In genomic region chr2:73386894-73387636, GRCh38 we compare ENCODE assay signal across 8 cellular contexts. TPM values are rescaled to one million over a fixed set of nuclear protein-coding genes. Genes with fewer than 3 reads are reported as not detected.
A peak's percentile ranks its signal among the peaks of the same experiment; 100 is the strongest.
DNase-seq lines count a peak whose midpoint lies in the region; ATAC-seq and TF ChIP-seq lines count a peak whose summit lies in the region.

No MANE protein-coding gene starts in this region.

- POLR2A ChIA-PET in activated CD8-positive, alpha-beta T cell treated with anti-CD3 and anti-CD28 coated beads, Interleukin-2, amount 10 ng/mL, durations not matched to agents 7 days and 5 days (lab: Charles Lee), result interaction anchor here (1.8 kb wide), 1 partner anchor 350 kb away, joined by 6 read pairs; the partner anchor contains the start of gene TPRKB

- ATAC-seq in activated T-cell treated with anti-CD3 and anti-CD28 coated beads, Interleukin-2, amount 50 U/mL, for 4 hours, result no peak
- ATAC-seq in activated CD8-positive, alpha-beta T cell treated with anti-CD3 and anti-CD28 coated beads, Interleukin-2, amount 10 ng/mL, durations not matched to agents 7 days and 5 days, result no peak

- H3K27ac ChIP-seq in transverse colon, result peak overlapping the region; percentile 89 to 98 (median 94)

- no peaks in the 10 kb centered on the region for H3K27me3 Mint-ChIP-seq in activated T-cell treated with anti-CD3 and anti-CD28 coated beads, Interleukin-2, amount 50 U/mL, for 4 hours (ENCODE audit: low read depth)
- H3K27me3 Mint-ChIP-seq in activated CD8-positive, alpha-beta T cell treated with anti-CD3 and anti-CD28 coated beads, Interleukin-2, amount 10 ng/mL, durations not matched to agents 7 days and 5 days (ENCODE audit: low read depth), result peaks cover 2% of the 10 kb centered on the region

- intact Hi-C loops in transverse colon (cut with DNase I; ENCODE audit: low total_unique reads), result loop anchor here (10.0 kb wide), 1 partner anchor 142 kb away; no protein-coding TSS in a partner anchor

- H3K36me3 Mint-ChIP-seq in activated T-cell treated with anti-CD3 and anti-CD28 coated beads, Interleukin-2, amount 50 U/mL, for 4 hours (ENCODE audit: insufficient read depth), result no peaks in the 10 kb centered on the region
- H3K36me3 Mint-ChIP-seq in activated CD8-positive, alpha-beta T cell treated with anti-CD3 and anti-CD28 coated beads, Interleukin-2, amount 10 ng/mL, durations not matched to agents 7 days and 5 days (ENCODE audit: low read depth), result peaks cover 9% of the 10 kb centered on the region

- H3K27ac Mint-ChIP-seq in activated CD8-positive, alpha-beta T cell treated with anti-CD3 and anti-CD28 coated beads, Interleukin-2, amount 10 ng/mL, durations not matched to agents 7 days and 5 days, result peak overlapping the region; percentile 35

- H3K27me3 ChIP-seq in transverse colon, result no peaks in the 10 kb centered on the region

- TF ChIP-seq CTCF in transverse colon (IDR thresholded peaks at IDR 0.05), result no peak

- no peak for DNase-seq in activated T-cell treated with anti-CD3 and anti-CD28 coated beads, Interleukin-2, amount 50 U/mL, for 4 hours
- no peak for DNase-seq in activated T-cell treated with anti-CD3 and anti-CD28 coated beads for 4 hours
- no peak for DNase-seq in activated CD8-positive, alpha-beta T cell treated with anti-CD3 and anti-CD28 coated beads, Interleukin-2, amount 10 ng/mL, durations not matched to agents 7 days and 5 days
- peak; percentile 10 for DNase-seq in left kidney (ENCODE audit: low read depth, low spot score)
- DNase-seq in transverse colon, result no peak
- DNase-seq in NCI-H2029 treated with DMSO at 0.1 percent for 48 hours (lab: John Stamatoyannopoulos, UW), result no peak
- DNase-seq in activated CD4-positive, alpha-beta T cell treated with anti-CD3 and anti-CD28 coated beads for 48 hours, result no peak
- DNase-seq in cerebellum (ENCODE audit: low spot score), result no peak

- no peaks in the 10 kb centered on the region for H3K36me3 ChIP-seq in transverse colon

- H3K4me3 Mint-ChIP-seq in activated T-cell treated with anti-CD3 and anti-CD28 coated beads, Interleukin-2, amount 50 U/mL, for 4 hours, result peak overlapping the region; percentile 88
- H3K4me3 Mint-ChIP-seq in activated CD8-positive, alpha-beta T cell treated with anti-CD3 and anti-CD28 coated beads, Interleukin-2, amount 10 ng/mL, durations not matched to agents 7 days and 5 days, result peak overlapping the region; percentile 90

- 32 to 35% methylated on average over 5 to 6 of the region's 6 CpGs for WGBS in transverse colon (ENCODE audit: low coverage in 1 of 2), 2 donors

- TF ChIP-seq POLR2A in transverse colon (IDR thresholded peaks at IDR 0.05), result no peak

- H3K9me3 Mint-ChIP-seq in activated T-cell treated with anti-CD3 and anti-CD28 coated beads, Interleukin-2, amount 50 U/mL, for 4 hours, result no peaks in the 10 kb centered on the region
- H3K9me3 Mint-ChIP-seq in activated CD8-positive, alpha-beta T cell treated with anti-CD3 and anti-CD28 coated beads, Interleukin-2, amount 10 ng/mL, durations not matched to agents 7 days and 5 days (ENCODE audit: insufficient read depth), result no peaks in the 10 kb centered on the region

- no peaks in the 10 kb centered on the region for H3K9me3 ChIP-seq in transverse colon

- H3K4me3 ChIP-seq in transverse colon, result peak overlapping the region; percentile 67 to 90 (median 80)

- CTCF ChIA-PET in activated CD8-positive, alpha-beta T cell treated with anti-CD3 and anti-CD28 coated beads, Interleukin-2, amount 10 ng/mL, durations not matched to agents 7 days and 5 days (lab: Charles Lee), result interaction anchor here (1.6 kb wide), 1 partner anchor 96 kb away, joined by 5 read pairs; no protein-coding TSS in a partner anchor

- peaks cover 0 to 18% (median 11%) of the 10 kb centered on the region in 4 donors for H3K4me1 ChIP-seq in transverse colon

- in situ Hi-C loops in transverse colon (cut with MboI; ENCODE audit: low pct_ligation_motif_present in 1 of 4, low pct_unique_long_range_greater_than_20kb in 1 of 4, low sequenced_read_pairs in 3 of 4), result no loop called here

- peaks cover 32% of the 10 kb centered on the region for H3K4me1 Mint-ChIP-seq in activated T-cell treated with anti-CD3 and anti-CD28 coated beads, Interleukin-2, amount 50 U/mL, for 4 hours (ENCODE audit: low read depth)
- peaks cover 23% of the 10 kb centered on the region for H3K4me1 Mint-ChIP-seq in activated CD8-positive, alpha-beta T cell treated with anti-CD3 and anti-CD28 coated beads, Interleukin-2, amount 10 ng/mL, durations not matched to agents 7 days and 5 days (ENCODE audit: low read depth)

- TF ChIP-seq EP300 in transverse colon (IDR thresholded peaks at IDR 0.05; ENCODE audit: low read depth), result no peak

RNA-seq across cellular contexts. Expression of gene ALMS1, which starts 1.4 kb away (rescaled TPM):
- total RNA-seq in activated T-cell treated with anti-CD3 and anti-CD28 coated beads, Interleukin-2, amount 50 U/mL, for 4 hours, result 10 to 100 TPM; 11.0 to 21.3 (median 14.6) TPM
- 10 to 100 TPM; 19.9 to 21.3 TPM for total RNA-seq in activated CD8-positive, alpha-beta T cell treated with anti-CD3 and anti-CD28 coated beads, Interleukin-2, amount 10 ng/mL, durations not matched to agents 7 days and 5 days
- total RNA-seq in transverse colon (10 to 100 TPM; 22.4 to 72.4 (median 29.9) TPM), cerebellum (82.8 TPM)
